In genomic region chr2:216540920-216541319, GRCh38 we compare ENCODE assay signal across 2 cellular contexts.
TF ChIP-seq lines count a peak whose summit lies in the region.

No MANE protein-coding gene starts in this region.

TF ChIP-seq in IMR-90, 13 proteins besides CTCF, POLR2A, EP300 and RAD21 (continued from another document):
- TF ChIP-seq ELK1 (IDR thresholded peaks at IDR 0.05; ENCODE audit: borderline replicate concordance, low read depth, low read length) (no peak), MAZ (IDR thresholded peaks at IDR 0.05; ENCODE audit: borderline replicate concordance, low read depth, low read length) (no peak), MXI1 (IDR thresholded peaks at IDR 0.05; ENCODE audit: borderline replicate concordance, low read depth, low read length) (no peak), NFE2L2 (IDR thresholded peaks at IDR 0.05; ENCODE audit: low read depth, low read length) (no peak), SMC3 (IDR thresholded peaks at IDR 0.05; ENCODE audit: low read depth, low read length) (no peak), RCOR1 (IDR thresholded peaks at IDR 0.05; ENCODE audit: insufficient replicate concordance, low read length) (no peak), MAFK (IDR thresholded peaks at IDR 0.05; ENCODE audit: low read depth, low read length) (no peak), RFX5 (IDR thresholded peaks at IDR 0.05; ENCODE audit: low read depth, low read length) (no peak), BHLHE40 (IDR thresholded peaks at IDR 0.05; ENCODE audit: low read depth, low read length) (no peak), CHD1 (IDR thresholded peaks at IDR 0.05; ENCODE audit: low read depth, low read length) (no peak), CEBPB (IDR thresholded peaks at IDR 0.05; ENCODE audit: low read depth, low read length) (no peak)
- TF ChIP-seq, protein P1, sequence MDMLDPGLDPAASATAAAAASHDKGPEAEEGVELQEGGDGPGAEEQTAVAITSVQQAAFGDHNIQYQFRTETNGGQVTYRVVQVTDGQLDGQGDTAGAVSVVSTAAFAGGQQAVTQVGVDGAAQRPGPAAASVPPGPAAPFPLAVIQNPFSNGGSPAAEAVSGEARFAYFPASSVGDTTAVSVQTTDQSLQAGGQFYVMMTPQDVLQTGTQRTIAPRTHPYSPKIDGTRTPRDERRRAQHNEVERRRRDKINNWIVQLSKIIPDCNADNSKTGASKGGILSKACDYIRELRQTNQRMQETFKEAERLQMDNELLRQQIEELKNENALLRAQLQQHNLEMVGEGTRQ (IDR thresholded peaks at IDR 0.05; ENCODE audit: low read depth, low read length), result no peak

TF ChIP-seq in SK-N-SH treated with all-trans-retinoic acid at 6 μM for 48 hours, 23 proteins besides CTCF, POLR2A, EP300 and RAD21:
- no peak for TF ChIP-seq TSHZ2 (CRISPR knock-in tag; IDR thresholded peaks at IDR 0.05)
- TF ChIP-seq CSDC2 (CRISPR knock-in tag; IDR thresholded peaks at IDR 0.05), result no peak
- no peak for TF ChIP-seq ARNTL (CRISPR knock-in tag; IDR thresholded peaks at IDR 0.05; ENCODE audit: borderline replicate concordance, low read depth)
- TF ChIP-seq GLIS3 (CRISPR knock-in tag; IDR thresholded peaks at IDR 0.05), result no peak
TF ChIP-seq in SK-N-SH treated with all-trans-retinoic acid at 6 μM for 48 hours: peak in this region for 0.
